Comparison of ENCODE assay signal across 8 cellular contexts in the genomic region with DNA sequence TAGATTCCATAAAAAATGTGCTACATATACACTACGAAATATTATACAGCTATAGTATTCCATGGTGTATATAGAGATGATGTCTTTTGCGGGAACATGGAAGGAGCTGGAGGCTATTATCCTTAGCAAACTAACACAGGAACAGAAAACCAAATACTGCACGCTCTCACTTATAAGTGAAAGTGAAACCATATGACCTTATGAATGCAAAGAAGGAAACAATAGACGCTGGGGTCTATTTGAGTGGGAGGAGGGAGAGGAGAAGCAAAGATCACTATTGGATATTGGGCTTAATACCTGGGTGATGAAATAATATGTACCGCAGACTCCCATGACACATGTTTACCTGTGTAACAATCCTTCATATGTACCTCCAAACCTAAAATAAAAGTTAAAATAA.
DNase-seq lines count a peak whose midpoint lies in the region; ATAC-seq and TF ChIP-seq lines count a peak whose summit lies in the region.

No MANE protein-coding gene starts in this region.

- H3K9me3 Mint-ChIP-seq in CD14-positive monocyte (peaks cover 0 to 4% (median 3%) of the 10 kb centered on the region in 7 donors), IgD-negative memory B cell (no peaks in the 10 kb centered on the region)
- peaks cover 4% of the 10 kb centered on the region for H3K9me3 Mint-ChIP-seq in activated naive CD8-positive, alpha-beta T cell treated with anti-CD3 and anti-CD28 coated beads, Interleukin-2, amount 10 ng/mL, durations not matched to agents 7 days and 5 days

- DNase-seq in CD14-positive monocyte (ENCODE audit: low spot score) (no peak), renal cortical epithelial cell (ENCODE audit: low read depth) (peak; percentile 35), SKM-1 (lab: John Stamatoyannopoulos, UW; ENCODE audit: unreplicated experiment) (no peak), DMS114 treated with DMSO at 0.1 percent for 48 hours (lab: John Stamatoyannopoulos, UW; ENCODE audit: unreplicated experiment) (no peak)
- DNase-seq in activated naive CD8-positive, alpha-beta T cell treated with anti-CD3 and anti-CD28 coated beads, Interleukin-2, amount 10 ng/mL, durations not matched to agents 7 days and 5 days = no peak

- no peak for TF ChIP-seq CTCF in CD14-positive monocyte (IDR thresholded peaks at IDR 0.05)

- intact Hi-C loops in CD14-positive monocyte (cut with micrococcal nuclease) = no loop called here

- peak overlapping the region; percentile 21 to 72 for H3K4me3 Mint-ChIP-seq in CD14-positive monocyte
- H3K4me3 Mint-ChIP-seq in IgD-negative memory B cell = peak overlapping the region in 3 of 4 donors; percentile 68 to 91 (median 83)
- peak overlapping the region; percentile 65 for H3K4me3 Mint-ChIP-seq in activated naive CD8-positive, alpha-beta T cell treated with anti-CD3 and anti-CD28 coated beads, Interleukin-2, amount 10 ng/mL, durations not matched to agents 7 days and 5 days

- H3K4me1 Mint-ChIP-seq in CD14-positive monocyte (peaks cover 3% of the 10 kb centered on the region), IgD-negative memory B cell (peaks cover 12 to 19% (median 15%) of the 10 kb centered on the region in 3 donors)
- H3K4me1 Mint-ChIP-seq in activated naive CD8-positive, alpha-beta T cell treated with anti-CD3 and anti-CD28 coated beads, Interleukin-2, amount 10 ng/mL, durations not matched to agents 7 days and 5 days = peaks cover 5% of the 10 kb centered on the region

- ATAC-seq in GM19438 (IDR thresholded peaks at IDR 0.05; ENCODE audit: low read depth, unreplicated experiment) = peak; percentile 74
- peak; percentile 99 for ATAC-seq in activated naive CD8-positive, alpha-beta T cell treated with anti-CD3 and anti-CD28 coated beads, Interleukin-2, amount 10 ng/mL, durations not matched to agents 7 days and 5 days (ENCODE audit: low read depth)
- ATAC-seq in GM18517 (IDR thresholded peaks at IDR 0.05; ENCODE audit: unreplicated experiment) = no peak

- peak overlapping the region in 1 of 7 donors; percentile 13 for H3K27ac Mint-ChIP-seq in CD14-positive monocyte
- peak overlapping the region in 1 of 3 donors; percentile 24 for H3K27ac Mint-ChIP-seq in IgD-negative memory B cell
- H3K27ac Mint-ChIP-seq in activated naive CD8-positive, alpha-beta T cell treated with anti-CD3 and anti-CD28 coated beads, Interleukin-2, amount 10 ng/mL, durations not matched to agents 7 days and 5 days = peak overlapping the region; percentile 71

- no peaks in the 10 kb centered on the region for H3K36me3 Mint-ChIP-seq in CD14-positive monocyte
- H3K36me3 Mint-ChIP-seq in IgD-negative memory B cell = peaks cover 2% of the 10 kb centered on the region
- H3K36me3 Mint-ChIP-seq in activated naive CD8-positive, alpha-beta T cell treated with anti-CD3 and anti-CD28 coated beads, Interleukin-2, amount 10 ng/mL, durations not matched to agents 7 days and 5 days = peaks cover 3% of the 10 kb centered on the region

- peaks cover 0 to 1% (median 1%) of the 10 kb centered on the region in 3 donors for H3K27me3 Mint-ChIP-seq in CD14-positive monocyte (ENCODE audit: low read depth in 3 of 3)
- no peaks in the 10 kb centered on the region for H3K27me3 Mint-ChIP-seq in IgD-negative memory B cell
- no peaks in the 10 kb centered on the region for H3K27me3 Mint-ChIP-seq in activated naive CD8-positive, alpha-beta T cell treated with anti-CD3 and anti-CD28 coated beads, Interleukin-2, amount 10 ng/mL, durations not matched to agents 7 days and 5 days

- POLR2A ChIA-PET in activated naive CD8-positive, alpha-beta T cell treated with anti-CD3 and anti-CD28 coated beads, Interleukin-2, amount 10 ng/mL, durations not matched to agents 7 days and 5 days (lab: Charles Lee) = no interaction called here
